Comparison of ENCODE assay signal across 8 cellular contexts in the genomic region with DNA sequence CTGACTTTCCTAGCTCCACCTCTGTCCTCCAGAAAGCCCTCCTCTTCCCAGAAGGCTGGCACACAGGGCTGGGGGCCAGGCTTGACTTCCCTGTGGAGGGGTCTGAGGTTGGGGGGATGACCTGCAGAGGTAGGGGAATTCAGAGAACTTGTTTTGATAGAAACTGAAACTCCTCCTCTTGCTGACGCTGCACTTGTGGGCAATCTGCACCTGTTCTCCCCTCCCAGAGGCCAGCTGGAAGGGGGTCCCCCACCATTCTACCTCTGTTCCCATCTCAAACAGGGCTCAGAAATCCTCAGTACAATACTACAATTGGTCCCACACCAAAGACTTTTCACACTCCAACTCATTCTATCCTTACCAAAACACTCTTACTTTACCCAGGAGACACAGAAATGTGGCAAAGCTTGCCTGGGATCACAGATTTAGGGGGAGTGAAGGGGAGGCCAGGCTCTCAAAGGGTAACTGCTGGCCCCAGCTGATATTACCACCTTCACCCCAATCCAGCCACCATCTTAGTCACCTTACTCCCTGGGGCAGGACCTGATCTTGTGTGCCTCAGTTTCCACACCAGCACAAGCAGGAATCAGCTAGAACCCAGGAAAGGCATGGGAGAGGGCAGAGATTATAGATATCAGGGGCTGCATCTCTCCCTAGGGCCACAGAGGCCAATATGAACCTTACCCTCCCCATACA. TPM values are rescaled to one million over a fixed set of nuclear protein-coding genes. Genes with fewer than 3 reads are reported as not detected.
DNase-seq lines count a peak whose midpoint lies in the region; ATAC-seq and TF ChIP-seq lines count a peak whose summit lies in the region.

No MANE protein-coding gene starts in this region.

- peaks cover 0 to 2% of the 10 kb centered on the region in 2 donors for H3K27me3 ChIP-seq in mucosa of rectum (ENCODE audit: control insufficient read depth in 2 of 2, insufficient read depth in 2 of 2, low read length in 2 of 2)
- H3K27me3 ChIP-seq in osteoblast (ENCODE audit: insufficient read depth, low read length), result no peaks in the 10 kb centered on the region

- peaks cover 9 to 25% of the 10 kb centered on the region in 2 donors for H3K36me3 ChIP-seq in mucosa of rectum (ENCODE audit: control insufficient read depth in 2 of 2, insufficient read depth in 2 of 2, low read length in 2 of 2)
- H3K36me3 ChIP-seq in osteoblast (ENCODE audit: insufficient read depth, low read length), result peaks cover 37% of the 10 kb centered on the region

- H3K4me1 ChIP-seq in mucosa of rectum (ENCODE audit: control insufficient read depth in 2 of 2, insufficient read depth in 2 of 2, low read length in 2 of 2) (peaks cover 5 to 22% of the 10 kb centered on the region in 2 donors), osteoblast (ENCODE audit: insufficient read depth, low read length) (peaks cover 7% of the 10 kb centered on the region)

- ATAC-seq in GM18511 (IDR thresholded peaks at IDR 0.05; ENCODE audit: unreplicated experiment), result peak; percentile 52
- ATAC-seq in HG02852 (IDR thresholded peaks at IDR 0.05; ENCODE audit: unreplicated experiment), result peak; percentile 57
- peak; percentile 50 to 52 for ATAC-seq in activated CD4-positive, CD25-positive, alpha-beta regulatory T cell treated with anti-CD3 and anti-CD28 coated beads, Interleukin-2, amount 50 U/mL, for 24 hours
- ATAC-seq in HG03039 (IDR thresholded peaks at IDR 0.05; ENCODE audit: unreplicated experiment), result no peak

- DNase-seq in foreskin melanocyte (no peak), osteoblast (ENCODE audit: insufficient read length, low spot score, missing footprints) (no peak), NCI-H1092 treated with DMSO at 0.1 percent for 48 hours (lab: John Stamatoyannopoulos, UW) (no peak)

- TF ChIP-seq CTCF in osteoblast (IDR thresholded peaks at IDR 0.05; ENCODE audit: extremely low read depth, low read depth, low read length), result no peak

- H3K9me3 ChIP-seq in mucosa of rectum (ENCODE audit: control insufficient read depth in 2 of 2, low read length in 2 of 2) (no peaks in the 10 kb centered on the region), osteoblast (ENCODE audit: low read depth, low read length) (no peaks in the 10 kb centered on the region)

- no peak overlapping the region for H3K4me3 ChIP-seq in mucosa of rectum (ENCODE audit: low read length in 2 of 2)
- H3K4me3 ChIP-seq in osteoblast (ENCODE audit: insufficient read depth, low read length), result no peak overlapping the region

- no peak overlapping the region for H3K4me2 ChIP-seq in osteoblast (ENCODE audit: insufficient read depth, low read length)

- H4K20me1 ChIP-seq in osteoblast (ENCODE audit: insufficient read depth, low read length), result peaks cover 31% of the 10 kb centered on the region

- no peak overlapping the region for H2AFZ ChIP-seq in osteoblast (ENCODE audit: low read length)

- H3K79me2 ChIP-seq in osteoblast (ENCODE audit: insufficient read depth, low read length), result peaks cover 65% of the 10 kb centered on the region

- H3K9ac ChIP-seq in mucosa of rectum (ENCODE audit: low read depth in 1 of 2, low read length in 2 of 2), result no peak overlapping the region

- H3K27ac ChIP-seq in mucosa of rectum (ENCODE audit: low read depth in 2 of 2, low read length in 2 of 2) (peak overlapping the region; percentile 60 to 69), osteoblast (ENCODE audit: low read depth, low read length) (no peak overlapping the region)

RNA-seq across cellular contexts. Expression of gene OTUD5, which starts 18.5 kb away (rescaled TPM):
- total RNA-seq in osteoblast, result 31.2 and 33.7 TPM in 2 replicates

RNA-seq across cellular contexts. Expression of gene PIM2, which starts 20.0 kb away (rescaled TPM):
- total RNA-seq in osteoblast, result 4.3 and 4.7 TPM in 2 replicates

RNA-seq across cellular contexts. Expression of gene SLC35A2, which starts 27.4 kb away (rescaled TPM):
- total RNA-seq in osteoblast, result 15.3 and 15.6 TPM in 2 replicates

RNA-seq across cellular contexts. Expression of gene KCND1, which starts 32.8 kb away (rescaled TPM):
- total RNA-seq in osteoblast, result 0.29 and 0.36 TPM in 2 replicates

RNA-seq across cellular contexts. Expression of gene PQBP1, which starts 41.1 kb away (rescaled TPM):
- 32.9 and 33.6 TPM in 2 replicates for total RNA-seq in osteoblast
